In genomic region chr19:54223181-54223936, GRCh38 we compare ENCODE assay signal across 1 cellular context.
A peak's percentile ranks its signal among the peaks of the same experiment; 100 is the strongest.
TF ChIP-seq lines count a peak whose summit lies in the region.
"Not testable (repeated sequence)": the region's sequence is repeated elsewhere in the genome, so short reads cannot be mapped to it uniquely, and the experiment has no call there.

No MANE protein-coding gene starts in this region.

TF ChIP-seq in K562, 482 proteins besides CTCF, POLR2A, EP300 and RAD21:
- not testable (repeated sequence) for TF ChIP-seq NR2C2 (CRISPR knock-in tag; IDR thresholded peaks at IDR 0.05)
- 0 out of 2 replicates have a peak, but pooled peaks have one; percentile 0 for TF ChIP-seq NR2C2 (tag; IDR thresholded peaks at IDR 0.05)
TF ChIP-seq in K562: peak in this region for 1; not testable (repeated sequence) for 481.
